Comparison of ENCODE assay signal across 32 cellular contexts in genomic region chr6:165760126-165760802, GRCh38.
"Had no signal": no experiment of that assay in that cellular context is flagged by ENCODE, and none has a peak within 500 bp of the region (broad histone marks: within the 10 kb centered on the region; RNA-seq: fewer than 3 reads in every experiment).

No MANE protein-coding gene starts in this region.

- H3K4me1 ChIP-seq: adrenal gland, colonic mucosa, heart left ventricle had no signal

- H3K36me3 ChIP-seq: adrenal gland, colonic mucosa, heart left ventricle, WERI-Rb-1 had no signal

- ATAC-seq: activated CD4-positive, alpha-beta T cell treated with anti-CD3 and anti-CD28 coated beads for 36 hours; activated CD8-positive, alpha-beta memory T cell treated with anti-CD3 and anti-CD28 coated beads, Interleukin-2, amount 10 ng/mL, durations not matched to agents 7 days and 5 days; activated CD8-positive, alpha-beta T cell treated with anti-CD3 and anti-CD28 coated beads, Interleukin-2, amount 10 ng/mL, durations not matched to agents 7 days and 5 days; activated naive CD8-positive, alpha-beta T cell treated with anti-CD3 and anti-CD28 coated beads, Interleukin-2, amount 50 U/mL, for 24 hours; body of pancreas; esophagus mucosa; heart left ventricle; T-helper 17 cell had no signal

- H3K27ac ChIP-seq: adrenal gland, body of pancreas, colonic mucosa, heart left ventricle, WERI-Rb-1 had no signal

- DNase-seq: activated CD4-positive, alpha-beta memory T cell treated with anti-CD3 and anti-CD28 coated beads for 36 hours; activated CD4-positive, alpha-beta T cell treated with anti-CD3 and anti-CD28 coated beads for 36 hours; activated CD4-positive, alpha-beta T cell treated with anti-CD3 and anti-CD28 coated beads, Interleukin-2, amount 10 ng/mL, durations not matched to agents 24 days and 14 days; activated CD4-positive, CD25-positive, alpha-beta regulatory T cell; activated CD4-positive, CD25-positive, alpha-beta regulatory T cell treated with anti-CD3 and anti-CD28 coated beads, Interleukin-2, amount 50 U/mL, for 72 hours; activated CD8-positive, alpha-beta memory T cell treated with anti-CD3 and anti-CD28 coated beads, Interleukin-2, amount 10 ng/mL, durations not matched to agents 7 days and 5 days; activated CD8-positive, alpha-beta memory T cell treated with anti-CD3 and anti-CD28 coated beads, Interleukin-2, amount 50 U/mL, for 4 hours; activated CD8-positive, alpha-beta T cell treated with anti-CD3 and anti-CD28 coated beads, Interleukin-2, amount 10 ng/mL, durations not matched to agents 7 days and 5 days; activated effector memory CD4-positive, alpha-beta T cell treated with anti-CD3 and anti-CD28 coated beads, Interleukin-2, amount 50 U/mL, for 16 hours; activated naive CD4-positive, alpha-beta T cell treated with anti-CD3 and anti-CD28 coated beads for 36 hours; activated naive CD8-positive, alpha-beta T cell treated with anti-CD3 and anti-CD28 coated beads for 36 hours; activated naive CD8-positive, alpha-beta T cell treated with anti-CD3 and anti-CD28 coated beads, Interleukin-2, amount 50 U/mL, for 24 hours; activated T-cell treated with anti-CD3 and anti-CD28 coated beads, Interleukin-2, amount 50 U/mL, for 1 hour; activated T-cell treated with anti-CD3 and anti-CD28 coated beads, Interleukin-2, amount 50 U/mL, for 48 hours; adrenal gland; amygdala; aorta; body of pancreas; caudate nucleus; cerebellar nuclear complex; colonic mucosa; effector CD8-positive, alpha-beta T cell; endodermal cell; foreskin fibroblast; glutamatergic neuron; heart left ventricle; T-helper 1 cell; T-helper 17 cell; T1000; WERI-Rb-1 had no signal

- FAIRE-seq: frontal cortex had no signal

- H3K9me3 ChIP-seq: body of pancreas, colonic mucosa had no signal

- H3K27me3 ChIP-seq: adrenal gland, body of pancreas, colonic mucosa had no signal

- H3K4me3 ChIP-seq: adrenal gland, body of pancreas, colonic mucosa, heart left ventricle had no signal
